In genomic region chr11:34959770-34960169, GRCh38 we compare ENCODE assay signal across 20 cellular contexts.
"Had no signal": no experiment of that assay in that cellular context is flagged by ENCODE, and none has a peak within 500 bp of the region (broad histone marks: within the 10 kb centered on the region; RNA-seq: fewer than 3 reads in every experiment).

No MANE protein-coding gene starts in this region.

- H3K4me3 ChIP-seq: ascending aorta, heart left ventricle, neural progenitor cell, right atrium auricular region, suprapubic skin, tibial artery, upper lobe of right lung had no signal

- FAIRE-seq: endothelial cell of umbilical vein had no signal

- H3K4me2 ChIP-seq: neural progenitor cell had no signal

- DNase-seq: activated CD4-positive, alpha-beta T cell treated with anti-CD3 and anti-CD28 coated beads for 4 hours; activated CD4-positive, alpha-beta T cell treated with anti-CD3 and anti-CD28 coated beads, Interleukin-2, amount 50 U/mL, for 4 hours; activated naive CD4-positive, alpha-beta T cell treated with anti-CD3 and anti-CD28 coated beads for 36 hours; activated naive CD8-positive, alpha-beta T cell treated with anti-CD3 and anti-CD28 coated beads for 36 hours; activated T-cell treated with anti-CD3 and anti-CD28 coated beads for 4 hours; activated T-cell treated with anti-CD3 and anti-CD28 coated beads, Interleukin-2, amount 50 U/mL, for 72 hours; brain microvascular endothelial cell; cortex of kidney; effector memory CD8-positive, alpha-beta T cell; naive thymus-derived CD8-positive, alpha-beta T cell; occipital lobe; stimulated activated naive CD4-positive, alpha-beta T cell; upper lobe of right lung had no signal

- H3K9me3 Mint-ChIP-seq: activated naive CD4-positive, alpha-beta T cell treated with anti-CD3 and anti-CD28 coated beads for 36 hours; activated naive CD8-positive, alpha-beta T cell treated with anti-CD3 and anti-CD28 coated beads for 36 hours; activated T-cell treated with anti-CD3 and anti-CD28 coated beads, Interleukin-2, amount 50 U/mL, for 72 hours; effector memory CD8-positive, alpha-beta T cell; naive thymus-derived CD8-positive, alpha-beta T cell; neural progenitor cell had no signal

- ATAC-seq: activated T-cell treated with anti-CD3 and anti-CD28 coated beads, Interleukin-2, amount 50 U/mL, for 72 hours; effector memory CD8-positive, alpha-beta T cell; heart left ventricle; naive thymus-derived CD8-positive, alpha-beta T cell; upper lobe of right lung had no signal

- H3K27me3 Mint-ChIP-seq: activated naive CD8-positive, alpha-beta T cell treated with anti-CD3 and anti-CD28 coated beads for 36 hours; effector memory CD8-positive, alpha-beta T cell; naive thymus-derived CD8-positive, alpha-beta T cell had no signal

- H3K27ac ChIP-seq: ascending aorta, brain microvascular endothelial cell, heart left ventricle, neural progenitor cell, right atrium auricular region, suprapubic skin, tibial artery, upper lobe of right lung had no signal

- H3K9me3 ChIP-seq: ascending aorta, heart left ventricle, right atrium auricular region, suprapubic skin, tibial artery, upper lobe of right lung had no signal

- H3K4me3 Mint-ChIP-seq: activated naive CD4-positive, alpha-beta T cell treated with anti-CD3 and anti-CD28 coated beads for 36 hours; activated naive CD8-positive, alpha-beta T cell treated with anti-CD3 and anti-CD28 coated beads for 36 hours; activated T-cell treated with anti-CD3 and anti-CD28 coated beads, Interleukin-2, amount 50 U/mL, for 72 hours; effector memory CD8-positive, alpha-beta T cell; naive thymus-derived CD8-positive, alpha-beta T cell; neural progenitor cell had no signal

- H3K4me1 ChIP-seq: ascending aorta, right atrium auricular region, suprapubic skin, upper lobe of right lung had no signal

- H3K27ac Mint-ChIP-seq: activated naive CD4-positive, alpha-beta T cell treated with anti-CD3 and anti-CD28 coated beads for 36 hours; activated naive CD8-positive, alpha-beta T cell treated with anti-CD3 and anti-CD28 coated beads for 36 hours; activated T-cell treated with anti-CD3 and anti-CD28 coated beads, Interleukin-2, amount 50 U/mL, for 72 hours; effector memory CD8-positive, alpha-beta T cell; naive thymus-derived CD8-positive, alpha-beta T cell; neural progenitor cell had no signal
